25 cellular contexts compared by ENCODE assay signal in the genomic region with DNA sequence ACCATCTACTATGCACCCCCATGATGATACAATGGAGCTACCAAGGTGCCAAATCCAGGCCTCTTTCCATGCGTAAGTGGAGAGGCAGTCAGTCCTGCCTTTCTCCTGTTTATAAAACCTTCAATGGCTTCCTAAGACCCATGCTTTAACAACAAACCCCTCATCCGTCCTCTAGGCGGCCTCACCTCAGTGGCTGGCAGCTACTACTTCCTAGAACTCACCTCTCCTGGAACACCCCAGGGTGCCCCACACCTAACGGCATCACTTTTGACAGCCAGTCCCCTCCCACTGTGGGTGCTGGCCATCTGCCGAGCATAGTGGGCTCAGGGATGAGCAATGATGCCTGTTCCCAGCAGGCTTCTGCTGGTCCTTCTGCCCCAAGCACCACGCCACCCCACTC.
DNase-seq lines count a peak whose midpoint lies in the region; ATAC-seq, FAIRE-seq and TF ChIP-seq lines count a peak whose summit lies in the region.
"Had no signal": no experiment of that assay in that cellular context is flagged by ENCODE, and none has a peak within 500 bp of the region (broad histone marks: within the 10 kb centered on the region; RNA-seq: fewer than 3 reads in every experiment).

No MANE protein-coding gene starts in this region.

- peaks cover 0 to 16% of the 10 kb centered on the region in 2 experiments; a peak in 2 of 5 replicates for H3K27me3 ChIP-seq in HepG2 (ENCODE audit: control insufficient read depth in 1 of 2, insufficient read depth in 2 of 2, low read length in 2 of 2)
- H3K27me3 ChIP-seq in right lobe of liver: no peaks in the 10 kb centered on the region
- H3K27me3 ChIP-seq: BLaER1 treated with 17β-estradiol and CSF1 and Interleukin-3, amounts not matched to agents 10 nM and 100 nM had no signal

- H2AFZ ChIP-seq in HepG2 (ENCODE audit: low read length): no peak overlapping the region
- H2AFZ ChIP-seq: PC-9 had no signal

- H4K20me1 ChIP-seq in HepG2 (ENCODE audit: insufficient read depth, low read length): no peaks in the 10 kb centered on the region
- H4K20me1 ChIP-seq: BLaER1 treated with 17β-estradiol and CSF1 and Interleukin-3, amounts not matched to agents 10 nM and 100 nM had no signal

- WGBS in HepG2 (ENCODE audit: low lambda C conversion rate): 33% methylated on average over 6 of the region's 6 CpGs
- 92% methylated on average over 4 of the region's 6 CpGs for WGBS in right lobe of liver (ENCODE audit: insufficient coverage, low coverage, low lambda C conversion rate, missing lambda C conversion rate)

- H3K4me3 Mint-ChIP-seq in dendritic cell treated with granulocyte-macrophage colony-stimulating factor and Interleukin-4, amounts not matched to agents 40 ng/mL and 50 ng/mL, for 4 days: no peak overlapping the region
- no peak overlapping the region for H3K4me3 Mint-ChIP-seq in stimulated activated memory B cell treated with anti-CD40 and anti-IgM and Interleukin-4, amounts not matched to agents 10 μg/mL and 1 μg/mL and 100 μg/mL, for 72 hours
- no peak overlapping the region for H3K4me3 Mint-ChIP-seq in natural killer cell treated with Interleukin-12 subunit alpha and Interleukin-12 subunit beta and Interleukin-15 and Interleukin-18, amount 100 ng/mL, for 72 hours
- H3K4me3 Mint-ChIP-seq: CD8-positive, alpha-beta T cell; IgD-negative memory B cell had no signal

- POLR2A ChIA-PET in HepG2 (lab: Yijun Ruan, JAX): no interaction called here

- in situ Hi-C loops in HepG2 (cut with HindIII; ENCODE audit: extremely low pct_ligation_motif_present, low pct_unique_long_range_greater_than_20kb): no loop called here

- H3K4me3 ChIP-seq in HepG2 (replicated peaks in 1 of 3; ENCODE audit: insufficient read depth in 1 of 3, low read depth in 2 of 3, low read length in 3 of 3): no peak overlapping the region
- H3K4me3 ChIP-seq in right lobe of liver: no peak overlapping the region
- H3K4me3 ChIP-seq: BLaER1 treated with 17β-estradiol and CSF1 and Interleukin-3, amounts not matched to agents 10 nM and 100 nM; PC-9; SK-N-MC had no signal

- ATAC-seq in HepG2 (peak; percentile 67), right lobe of liver (no peak)
- no peak for ATAC-seq in stimulated activated memory B cell treated with anti-CD40 and anti-IgM and Interleukin-4, amounts not matched to agents 10 μg/mL and 1 μg/mL and 100 μg/mL, for 72 hours
- ATAC-seq in natural killer cell treated with Interleukin-12 subunit alpha and Interleukin-12 subunit beta and Interleukin-15 and Interleukin-18, amount 100 ng/mL, for 72 hours: no peak
- ATAC-seq: CD8-positive, alpha-beta T cell had no signal

- intact Hi-C loops in HepG2 (cut with micrococcal nuclease; ENCODE audit: unreplicated experiment) (no loop called here), right lobe of liver (cut with DNase I) (no loop called here)
- intact Hi-C loops in dendritic cell treated with granulocyte-macrophage colony-stimulating factor and Interleukin-4, amounts not matched to agents 40 ng/mL and 50 ng/mL, for 4 days (cut with micrococcal nuclease): loop anchor here (5.0 kb wide), 1 partner anchor 35 kb away; no protein-coding TSS in a partner anchor

- TF ChIP-seq POLR2A in HepG2 (IDR thresholded peaks at IDR 0.05; ENCODE audit: insufficient read depth in 1 of 2, low read depth in 2 of 2, low read length in 2 of 2): no peak
- TF ChIP-seq POLR2A in right lobe of liver (IDR thresholded peaks at IDR 0.05): no peak

- H3K36me3 Mint-ChIP-seq in dendritic cell treated with granulocyte-macrophage colony-stimulating factor and Interleukin-4, amounts not matched to agents 40 ng/mL and 50 ng/mL, for 4 days (ENCODE audit: low read depth): no peaks in the 10 kb centered on the region
- no peaks in the 10 kb centered on the region for H3K36me3 Mint-ChIP-seq in stimulated activated memory B cell treated with anti-CD40 and anti-IgM and Interleukin-4, amounts not matched to agents 10 μg/mL and 1 μg/mL and 100 μg/mL, for 72 hours
- H3K36me3 Mint-ChIP-seq in natural killer cell treated with Interleukin-12 subunit alpha and Interleukin-12 subunit beta and Interleukin-15 and Interleukin-18, amount 100 ng/mL, for 72 hours: peaks cover 11% of the 10 kb centered on the region

- H3K36me3 ChIP-seq in HepG2 (replicated peaks in 1 of 2; ENCODE audit: control insufficient read depth in 1 of 2, insufficient read depth in 2 of 2, low read length in 2 of 2): no peaks in the 10 kb centered on the region
- no peaks in the 10 kb centered on the region for H3K36me3 ChIP-seq in right lobe of liver

- CTCF ChIA-PET in HepG2 (lab: Yijun Ruan, JAX; ENCODE audit: low intra/inter-chr PET ratio, low total read pairs): no interaction called here

- no peak overlapping the region for H3K4me2 ChIP-seq in HepG2 (ENCODE audit: low read depth, low read length)
- H3K4me2 ChIP-seq: PC-9 had no signal

- peaks cover 49% of the 10 kb centered on the region for H3K4me1 Mint-ChIP-seq in dendritic cell treated with granulocyte-macrophage colony-stimulating factor and Interleukin-4, amounts not matched to agents 40 ng/mL and 50 ng/mL, for 4 days (ENCODE audit: low read depth)
- peaks cover 51% of the 10 kb centered on the region for H3K4me1 Mint-ChIP-seq in stimulated activated memory B cell treated with anti-CD40 and anti-IgM and Interleukin-4, amounts not matched to agents 10 μg/mL and 1 μg/mL and 100 μg/mL, for 72 hours
- H3K4me1 Mint-ChIP-seq in natural killer cell treated with Interleukin-12 subunit alpha and Interleukin-12 subunit beta and Interleukin-15 and Interleukin-18, amount 100 ng/mL, for 72 hours (ENCODE audit: low read depth in 2 of 2): peaks cover 18 to 24% of the 10 kb centered on the region in 2 donors

- peaks cover 23% of the 10 kb centered on the region for H3K9me3 Mint-ChIP-seq in dendritic cell treated with granulocyte-macrophage colony-stimulating factor and Interleukin-4, amounts not matched to agents 40 ng/mL and 50 ng/mL, for 4 days
- peaks cover 3% of the 10 kb centered on the region for H3K9me3 Mint-ChIP-seq in stimulated activated memory B cell treated with anti-CD40 and anti-IgM and Interleukin-4, amounts not matched to agents 10 μg/mL and 1 μg/mL and 100 μg/mL, for 72 hours
- H3K9me3 Mint-ChIP-seq in natural killer cell treated with Interleukin-12 subunit alpha and Interleukin-12 subunit beta and Interleukin-15 and Interleukin-18, amount 100 ng/mL, for 72 hours: no peaks in the 10 kb centered on the region

- no TSS peak for BruUV-seq in HepG2 (replicated peaks; lab: Mats Ljungman, UMichigan)

- no peak for TF ChIP-seq RAD21 in HepG2 (CRISPR knock-in tag; IDR thresholded peaks at IDR 0.05)

- H3K27me3 Mint-ChIP-seq in dendritic cell treated with granulocyte-macrophage colony-stimulating factor and Interleukin-4, amounts not matched to agents 40 ng/mL and 50 ng/mL, for 4 days: no peaks in the 10 kb centered on the region
- no peaks in the 10 kb centered on the region for H3K27me3 Mint-ChIP-seq in stimulated activated memory B cell treated with anti-CD40 and anti-IgM and Interleukin-4, amounts not matched to agents 10 μg/mL and 1 μg/mL and 100 μg/mL, for 72 hours
- H3K27me3 Mint-ChIP-seq in natural killer cell treated with Interleukin-12 subunit alpha and Interleukin-12 subunit beta and Interleukin-15 and Interleukin-18, amount 100 ng/mL, for 72 hours: no peaks in the 10 kb centered on the region
- H3K27me3 Mint-ChIP-seq: IgD-negative memory B cell had no signal

- H3K9ac ChIP-seq in HepG2 (ENCODE audit: insufficient read depth, low read depth, low read length): no peak overlapping the region
- H3K9ac ChIP-seq: BLaER1 treated with 17β-estradiol and CSF1 and Interleukin-3, amounts not matched to agents 10 nM and 100 nM had no signal

- H3K4me1 ChIP-seq in HepG2 (ENCODE audit: insufficient read depth, low read length) (peaks cover 15% of the 10 kb centered on the region), right lobe of liver (no peaks in the 10 kb centered on the region)

- TF ChIP-seq CTCF in HepG2 (CRISPR knock-in tag; IDR thresholded peaks at IDR 0.05) (no peak), right lobe of liver (IDR thresholded peaks at IDR 0.05) (no peak)

- TF ChIP-seq EP300 in HepG2 (IDR thresholded peaks at IDR 0.05; ENCODE audit: low read depth in 2 of 2, low read length in 2 of 2) (no peak), HepG2 (CRISPR knock-in tag; IDR thresholded peaks at IDR 0.05; ENCODE audit: borderline replicate concordance) (no peak)

- H3K27ac ChIP-seq in HepG2 (ENCODE audit: extremely low read length, insufficient read depth, low read length) (no peak overlapping the region), right lobe of liver (no peak overlapping the region)
- H3K27ac ChIP-seq: BLaER1 treated with 17β-estradiol and CSF1 and Interleukin-3, amounts not matched to agents 10 nM and 100 nM; PC-9; RWPE1; SK-N-MC had no signal

- H3K27ac Mint-ChIP-seq in dendritic cell treated with granulocyte-macrophage colony-stimulating factor and Interleukin-4, amounts not matched to agents 40 ng/mL and 50 ng/mL, for 4 days: peak overlapping the region; percentile 38
- H3K27ac Mint-ChIP-seq in stimulated activated memory B cell treated with anti-CD40 and anti-IgM and Interleukin-4, amounts not matched to agents 10 μg/mL and 1 μg/mL and 100 μg/mL, for 72 hours: peak overlapping the region; percentile 48
- no peak overlapping the region for H3K27ac Mint-ChIP-seq in natural killer cell treated with Interleukin-12 subunit alpha and Interleukin-12 subunit beta and Interleukin-15 and Interleukin-18, amount 100 ng/mL, for 72 hours
- H3K27ac Mint-ChIP-seq: CD8-positive, alpha-beta T cell had no signal

- no peak for FAIRE-seq in HepG2 (lab: Jason Lieb, UNC)

- DNase-seq in NCI-H1105 treated with DMSO at 0.1 percent for 48 hours (lab: John Stamatoyannopoulos, UW): peak; percentile 14
- DNase-seq in NCI-H1105 (lab: John Stamatoyannopoulos, UW): no peak
- no peak for DNase-seq in HepG2 (ENCODE audit: low spot score)
- DNase-seq in right lobe of liver: no peak
- no peak for DNase-seq in RPMI8226
- no peak for DNase-seq in natural killer cell treated with Interleukin-12 subunit alpha and Interleukin-12 subunit beta and Interleukin-15 and Interleukin-18, amount 100 ng/mL, for 72 hours (ENCODE audit: low spot score)
- DNase-seq: 8988T, DMS153, GF-D8, HCEC 1CT, Kasumi-1, NCI-H1092, NCI-H1694, NCI-H446, NCI-H526, PC-9, SHP77 treated with DMSO at 0.1 percent for 48 hours, SW 1271 had no signal

- H3K79me2 ChIP-seq in HepG2 (ENCODE audit: insufficient read depth, low read length): no peaks in the 10 kb centered on the region

- H3K9me3 ChIP-seq in HepG2 (ENCODE audit: low read length): no peaks in the 10 kb centered on the region
- H3K9me3 ChIP-seq in right lobe of liver: peaks cover 0 to 4% (median 0%) of the 10 kb centered on the region in 4 donors

Comparison
In these comparisons a context has a peak if more than half of its experiments do, and no peak if none do; other contexts are left out.
1. H3K27ac Mint-ChIP-seq: peak in dendritic cell treated with granulocyte-macrophage colony-stimulating factor and Interleukin-4, amounts not matched to agents 40 ng/mL and 50 ng/mL, for 4 days (single experiment) and stimulated activated memory B cell treated with anti-CD40 and anti-IgM and Interleukin-4, amounts not matched to agents 10 μg/mL and 1 μg/mL and 100 μg/mL, for 72 hours (single experiment); none in natural killer cell treated with Interleukin-12 subunit alpha and Interleukin-12 subunit beta and Interleukin-15 and Interleukin-18, amount 100 ng/mL, for 72 hours (0 of 2).